ENCODE assay signal across 14 cellular contexts in the genomic region with DNA sequence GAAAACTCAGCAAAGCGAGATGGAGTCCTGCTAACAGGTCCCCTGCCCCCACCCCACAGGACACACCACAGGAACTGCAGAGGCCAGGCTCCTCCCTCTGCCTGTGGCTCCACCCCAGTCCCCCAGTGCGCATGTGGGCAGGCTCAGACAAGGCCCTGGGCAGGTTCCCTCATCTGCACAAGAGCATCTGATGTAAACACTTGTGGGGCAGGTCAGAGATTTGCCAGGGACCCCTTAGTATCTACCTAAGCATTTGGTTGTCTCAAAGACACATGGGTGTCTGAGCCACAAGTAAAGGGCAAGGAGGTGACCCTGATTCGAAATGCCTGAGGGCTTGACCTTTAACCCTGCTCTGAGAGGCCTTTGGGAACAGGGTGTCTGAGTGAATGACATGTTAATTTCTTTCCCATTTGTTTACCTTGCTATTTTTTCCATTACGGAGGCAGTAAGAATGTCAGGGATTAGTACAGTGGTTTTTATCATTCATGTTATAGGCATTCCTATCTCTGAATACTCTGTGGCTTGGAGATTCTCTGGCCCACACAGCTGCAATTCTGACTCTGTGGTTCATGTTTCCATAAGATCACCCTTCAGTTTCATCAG.
A peak's percentile ranks its signal among the peaks of the same experiment; 100 is the strongest.
DNase-seq lines count a peak whose midpoint lies in the region; FAIRE-seq and TF ChIP-seq lines count a peak whose summit lies in the region.
"Had no signal": no experiment of that assay in that cellular context is flagged by ENCODE, and none has a peak within 500 bp of the region (broad histone marks: within the 10 kb centered on the region; RNA-seq: fewer than 3 reads in every experiment).

No MANE protein-coding gene starts in this region.

- no peak overlapping the region for H3K4me3 Mint-ChIP-seq in mesothelial cell of epicardium
- H3K4me3 Mint-ChIP-seq in activated T-helper 2 cell treated with anti-CD3 and anti-CD28 coated beads, Interferon-gamma antibody, Interleukin-2, Interleukin-4, amounts not matched to agents 10 μg/mL and 5 μg/mL and 100 μg/mL, durations not matched to agents 14 hours and 24 hours and 36 hours (ENCODE audit: low read depth), result no peak overlapping the region

- H3K4me3 ChIP-seq in BE2C (ENCODE audit: low read depth, low read length) (no peak overlapping the region), brain microvascular endothelial cell (ENCODE audit: low read depth, low read length) (no peak overlapping the region), transverse colon (no peak overlapping the region)

- TF ChIP-seq EP300 in transverse colon (IDR thresholded peaks at IDR 0.05; ENCODE audit: low read depth), result no peak

- no peak for TF ChIP-seq POLR2A in GM12891 (IDR thresholded peaks at IDR 0.05; ENCODE audit: low read depth, low read length)
- TF ChIP-seq POLR2A in transverse colon (IDR thresholded peaks at IDR 0.05), result no peak

- peaks cover 7% of the 10 kb centered on the region for H3K27me3 Mint-ChIP-seq in mesothelial cell of epicardium (ENCODE audit: low read depth)
- no peaks in the 10 kb centered on the region for H3K27me3 Mint-ChIP-seq in activated T-helper 2 cell treated with anti-CD3 and anti-CD28 coated beads, Interferon-gamma antibody, Interleukin-2, Interleukin-4, amounts not matched to agents 10 μg/mL and 5 μg/mL and 100 μg/mL, durations not matched to agents 14 hours and 24 hours and 36 hours (ENCODE audit: low read depth)

- H3K36me3 ChIP-seq in BE2C (no peaks in the 10 kb centered on the region), brain microvascular endothelial cell (replicated peaks) (no peaks in the 10 kb centered on the region), transverse colon (no peaks in the 10 kb centered on the region)

- H3K27me3 ChIP-seq in BE2C, result no peaks in the 10 kb centered on the region
- no peaks in the 10 kb centered on the region for H3K27me3 ChIP-seq in brain microvascular endothelial cell (replicated peaks)
- no peaks in the 10 kb centered on the region for H3K27me3 ChIP-seq in transverse colon

- intact Hi-C loops in transverse colon (cut with DNase I; ENCODE audit: low total_unique reads), result no loop called here
- intact Hi-C loops in activated T-helper 2 cell treated with anti-CD3 and anti-CD28 coated beads, Interferon-gamma antibody, Interleukin-2, Interleukin-4, amounts not matched to agents 10 μg/mL and 5 μg/mL and 100 μg/mL, durations not matched to agents 14 hours and 24 hours and 36 hours (cut with micrococcal nuclease), result no loop called here

- H3K4me1 ChIP-seq in BE2C (no peaks in the 10 kb centered on the region), transverse colon (no peaks in the 10 kb centered on the region)

- DNase-seq in BE2C (peak; percentile 9), HS-27A (ENCODE audit: low read depth) (peak; percentile 34), brain microvascular endothelial cell (peak; percentile 5), islet precursor cell (peak; percentile 70), mesothelial cell of epicardium (ENCODE audit: low spot score in 2 of 2, unreplicated experiment in 2 of 2) (no peak), GM12891 (ENCODE audit: insufficient read length, low spot score) (no peak), transverse colon (no peak)
- no peak for DNase-seq in activated T-helper 2 cell treated with anti-CD3 and anti-CD28 coated beads, Interferon-gamma antibody, Interleukin-2, Interleukin-4, amounts not matched to agents 10 μg/mL and 5 μg/mL and 100 μg/mL, durations not matched to agents 14 hours and 24 hours and 36 hours (ENCODE audit: low spot score)
- DNase-seq: activated CD4-positive, CD25-positive, alpha-beta regulatory T cell treated with anti-CD3 and anti-CD28 coated beads, Interleukin-2, amount 50 U/mL, for 72 hours; erythroblast; NCI-H510A; occipital lobe; T-helper 1 cell had no signal

- H3K4me1 Mint-ChIP-seq in mesothelial cell of epicardium, result peaks cover 1% of the 10 kb centered on the region
- H3K4me1 Mint-ChIP-seq in activated T-helper 2 cell treated with anti-CD3 and anti-CD28 coated beads, Interferon-gamma antibody, Interleukin-2, Interleukin-4, amounts not matched to agents 10 μg/mL and 5 μg/mL and 100 μg/mL, durations not matched to agents 14 hours and 24 hours and 36 hours (ENCODE audit: low read depth), result no peaks in the 10 kb centered on the region

- TF ChIP-seq CTCF in BE2C (IDR thresholded peaks at IDR 0.05; ENCODE audit: low read depth, low read length) (no peak), brain microvascular endothelial cell (IDR thresholded peaks at IDR 0.05; ENCODE audit: low read depth, low read length, missing control alignments) (no peak), mesothelial cell of epicardium (IDR thresholded peaks at IDR 0.05; ENCODE audit: unreplicated experiment) (no peak), transverse colon (IDR thresholded peaks at IDR 0.05) (no peak)

- in situ Hi-C loops in brain microvascular endothelial cell (cut with HindIII; ENCODE audit: low pct_ligation_motif_present, low sequenced_read_pairs) (no loop called here), transverse colon (cut with MboI; ENCODE audit: low pct_ligation_motif_present in 1 of 4, low pct_unique_long_range_greater_than_20kb in 1 of 4, low sequenced_read_pairs in 3 of 4) (no loop called here)

- 53 to 54% methylated on average over 3 to 4 of the region's 4 CpGs for WGBS in transverse colon (ENCODE audit: low coverage in 1 of 2), 2 donors

- no peak overlapping the region for H3K27ac Mint-ChIP-seq in mesothelial cell of epicardium
- no peak overlapping the region for H3K27ac Mint-ChIP-seq in activated T-helper 2 cell treated with anti-CD3 and anti-CD28 coated beads, Interferon-gamma antibody, Interleukin-2, Interleukin-4, amounts not matched to agents 10 μg/mL and 5 μg/mL and 100 μg/mL, durations not matched to agents 14 hours and 24 hours and 36 hours
- H3K27ac Mint-ChIP-seq: activated naive CD4-positive, alpha-beta T cell treated with anti-CD3 and anti-CD28 coated beads, Interleukin-2, amount 50 U/mL, for 72 hours had no signal

- H3K27ac ChIP-seq in brain microvascular endothelial cell (no peak overlapping the region), transverse colon (no peak overlapping the region)

- H3K9me3 Mint-ChIP-seq in mesothelial cell of epicardium, result no peaks in the 10 kb centered on the region
- H3K9me3 Mint-ChIP-seq in activated T-helper 2 cell treated with anti-CD3 and anti-CD28 coated beads, Interferon-gamma antibody, Interleukin-2, Interleukin-4, amounts not matched to agents 10 μg/mL and 5 μg/mL and 100 μg/mL, durations not matched to agents 14 hours and 24 hours and 36 hours, result no peaks in the 10 kb centered on the region
- H3K9me3 Mint-ChIP-seq: activated naive CD4-positive, alpha-beta T cell treated with anti-CD3 and anti-CD28 coated beads, Interleukin-2, amount 50 U/mL, for 72 hours had no signal

- H3K36me3 Mint-ChIP-seq in mesothelial cell of epicardium, result no peaks in the 10 kb centered on the region
- no peaks in the 10 kb centered on the region for H3K36me3 Mint-ChIP-seq in activated T-helper 2 cell treated with anti-CD3 and anti-CD28 coated beads, Interferon-gamma antibody, Interleukin-2, Interleukin-4, amounts not matched to agents 10 μg/mL and 5 μg/mL and 100 μg/mL, durations not matched to agents 14 hours and 24 hours and 36 hours (ENCODE audit: low read depth)
- H3K36me3 Mint-ChIP-seq: activated naive CD4-positive, alpha-beta T cell treated with anti-CD3 and anti-CD28 coated beads, Interleukin-2, amount 50 U/mL, for 72 hours had no signal

- FAIRE-seq in GM12891 (lab: Jason Lieb, UNC), result no peak

- H3K9me3 ChIP-seq in BE2C (no peaks in the 10 kb centered on the region; the same call in 1 of the 2 replicates), transverse colon (no peaks in the 10 kb centered on the region)

TF ChIP-seq in GM12891, 5 proteins besides CTCF, POLR2A, EP300 and RAD21:
- TF ChIP-seq TAF1 (IDR thresholded peaks at IDR 0.05; ENCODE audit: low read depth, low read length) (no peak), SPI1 (IDR thresholded peaks at IDR 0.05; ENCODE audit: low read depth, low read length) (no peak), POU2F2 (IDR thresholded peaks at IDR 0.05; ENCODE audit: low read depth, low read length) (no peak), PAX5 (IDR thresholded peaks at IDR 0.05; ENCODE audit: insufficient read depth, low read length, severe bottlenecking) (no peak), POLR2AphosphoS5 (IDR thresholded peaks at IDR 0.05; ENCODE audit: low read depth, low read length) (no peak)

Comparison
In these comparisons a context has a peak if more than half of its experiments do, and no peak if none do; other contexts are left out.
1. DNase-seq: peak in BE2C (single experiment), HS-27A (single experiment), brain microvascular endothelial cell (single experiment) and islet precursor cell (single experiment); none in mesothelial cell of epicardium (0 of 2), GM12891 (single experiment), transverse colon (single experiment) and activated T-helper 2 cell treated with anti-CD3 and anti-CD28 coated beads, Interferon-gamma antibody, Interleukin-2, Interleukin-4, amounts not matched to agents 10 μg/mL and 5 μg/mL and 100 μg/mL, durations not matched to agents 14 hours and 24 hours and 36 hours (single experiment).